ENCODE assay signal across 22 cellular contexts in the genomic region with DNA sequence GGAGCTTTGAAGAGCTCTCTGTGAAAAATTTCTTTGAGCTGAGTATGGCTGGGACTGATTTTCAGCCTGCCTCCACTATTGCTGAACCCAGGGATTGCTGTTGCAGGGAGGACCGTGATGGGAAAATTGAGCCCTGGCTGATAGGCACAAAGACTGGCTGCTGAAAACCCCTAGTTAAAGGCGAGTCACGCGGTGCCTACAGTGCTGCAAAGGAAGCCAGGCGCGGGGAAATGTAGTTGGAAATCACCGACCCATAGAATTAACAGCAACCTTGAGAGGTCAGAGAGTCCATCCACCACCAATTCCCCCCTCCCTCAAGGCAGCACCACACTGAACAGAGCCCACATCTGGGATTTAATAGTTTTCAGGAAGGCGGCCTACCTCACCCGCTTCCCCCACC. TPM values are rescaled to one million over a fixed set of nuclear protein-coding genes. Genes with fewer than 3 reads are reported as not detected.
DNase-seq lines count a peak whose midpoint lies in the region; ATAC-seq, FAIRE-seq and TF ChIP-seq lines count a peak whose summit lies in the region.
"Had no signal": no experiment of that assay in that cellular context is flagged by ENCODE, and none has a peak within 500 bp of the region (broad histone marks: within the 10 kb centered on the region; RNA-seq: fewer than 3 reads in every experiment).

No MANE protein-coding gene starts in this region.

- H3K4me3 ChIP-seq in right atrium auricular region (no peak overlapping the region), astrocyte (ENCODE audit: insufficient read depth, low read depth, low read length) (no peak overlapping the region), thoracic aorta (no peak overlapping the region)
- H3K4me3 ChIP-seq: A549 had no signal

- H3K36me3 Mint-ChIP-seq in astrocyte (ENCODE audit: low read depth, unreplicated experiment), result no peaks in the 10 kb centered on the region
- H3K36me3 Mint-ChIP-seq: CD4-positive, CD25-positive, alpha-beta regulatory T cell; CD8-positive, alpha-beta memory T cell had no signal

- ATAC-seq in Right ventricle myocardium inferior (no peak), thoracic aorta (ENCODE audit: insufficient number of reproducible peaks, low FRiP score, low read depth) (no peak)
- ATAC-seq: A549, HCT116 had no signal

- no peaks in the 10 kb centered on the region for H4K20me1 ChIP-seq in astrocyte (ENCODE audit: insufficient read depth, low read length)

- peaks cover 3% of the 10 kb centered on the region for H3K27me3 Mint-ChIP-seq in astrocyte (ENCODE audit: low read depth, unreplicated experiment)

- DNase-seq in Right ventricle myocardium inferior (ENCODE audit: missing footprints) (peak; percentile 22), right atrium auricular region (ENCODE audit: low spot score) (no peak), astrocyte (ENCODE audit: low read depth) (no peak), thoracic aorta (ENCODE audit: low spot score) (no peak), CD1c-positive myeloid dendritic cell (ENCODE audit: extremely low spot score) (no peak), amniotic stem cell (lab: John Stamatoyannopoulos, UW) (no peak), dermis blood vessel endothelial cell (no peak)
- DNase-seq: AML-193; CD4-positive, CD25-positive, alpha-beta regulatory T cell; CD8-positive, alpha-beta memory T cell; COR-L47; DMS 273 treated with DMSO at 0.1 percent for 48 hours; DMS53; GOT3; H7; HFFc6; IMR-90 had no signal

- no peak overlapping the region for H3K4me3 Mint-ChIP-seq in astrocyte (ENCODE audit: unreplicated experiment)
- H3K4me3 Mint-ChIP-seq: CD4-positive, CD25-positive, alpha-beta regulatory T cell; CD8-positive, alpha-beta memory T cell; HFFc6 had no signal

- H3K9me3 ChIP-seq in right atrium auricular region, result no peaks in the 10 kb centered on the region
- H3K9me3 ChIP-seq in astrocyte (ENCODE audit: insufficient read depth, low read depth, low read length), result no peaks in the 10 kb centered on the region
- no peaks in the 10 kb centered on the region for H3K9me3 ChIP-seq in thoracic aorta
- H3K9me3 ChIP-seq: A549 had no signal

- no peaks in the 10 kb centered on the region for H3K9me3 Mint-ChIP-seq in astrocyte (ENCODE audit: unreplicated experiment)
- H3K9me3 Mint-ChIP-seq: CD4-positive, CD25-positive, alpha-beta regulatory T cell; CD8-positive, alpha-beta memory T cell; HFFc6 had no signal

- H3K4me1 ChIP-seq in right atrium auricular region, result no peaks in the 10 kb centered on the region
- H3K4me1 ChIP-seq in astrocyte (ENCODE audit: insufficient read depth, low read length), result no peaks in the 10 kb centered on the region
- peaks cover 0 to 26% of the 10 kb centered on the region in 2 donors for H3K4me1 ChIP-seq in thoracic aorta (ENCODE audit: control insufficient read depth in 1 of 2, low read depth in 2 of 2)
- H3K4me1 ChIP-seq: A549 had no signal

- H3K9ac ChIP-seq in astrocyte (ENCODE audit: low read length), result no peak overlapping the region

- no peak overlapping the region for H3K27ac Mint-ChIP-seq in astrocyte (ENCODE audit: unreplicated experiment)
- H3K27ac Mint-ChIP-seq: CD4-positive, CD25-positive, alpha-beta regulatory T cell; CD8-positive, alpha-beta memory T cell; HFFc6 had no signal

- intact Hi-C loops in Right ventricle myocardium inferior (cut with DNase I), result no loop called here

- TF ChIP-seq CTCF in right atrium auricular region (IDR thresholded peaks at IDR 0.05) (no peak), astrocyte (IDR thresholded peaks at IDR 0.05; ENCODE audit: insufficient read depth, low read depth, low read length) (no peak), thoracic aorta (IDR thresholded peaks at IDR 0.05) (no peak)

- H3K4me2 ChIP-seq in astrocyte (ENCODE audit: low read length), result no peak overlapping the region
- H3K4me2 ChIP-seq: A549 had no signal

- H3K27ac ChIP-seq in right atrium auricular region (no peak overlapping the region), astrocyte (ENCODE audit: low read depth, low read length) (no peak overlapping the region), thoracic aorta (peak overlapping the region; percentile 38 to 63)
- H3K27ac ChIP-seq: 22Rv1, A549 had no signal

- H3K36me3 ChIP-seq in right atrium auricular region (no peaks in the 10 kb centered on the region), astrocyte (ENCODE audit: insufficient read depth, low read length) (no peaks in the 10 kb centered on the region), thoracic aorta (no peaks in the 10 kb centered on the region)

- H3K79me2 ChIP-seq in astrocyte (ENCODE audit: insufficient read depth, low read length), result no peaks in the 10 kb centered on the region

- FAIRE-seq in astrocyte (lab: Jason Lieb, UNC), result peak; percentile 5
- FAIRE-seq: A549, G401.6, HTR-8/SVneo had no signal

- no peaks in the 10 kb centered on the region for H3K4me1 Mint-ChIP-seq in astrocyte (ENCODE audit: low read depth, unreplicated experiment)
- H3K4me1 Mint-ChIP-seq: CD4-positive, CD25-positive, alpha-beta regulatory T cell; CD8-positive, alpha-beta memory T cell had no signal

- H3K27me3 ChIP-seq in right atrium auricular region (no peaks in the 10 kb centered on the region), astrocyte (ENCODE audit: insufficient read depth, low read length) (no peaks in the 10 kb centered on the region), thoracic aorta (replicated peaks; ENCODE audit: insufficient read depth) (no peaks in the 10 kb centered on the region)

- no peak overlapping the region for H2AFZ ChIP-seq in astrocyte (ENCODE audit: low read depth, low read length)

RNA-seq across cellular contexts. Expression of a gene that starts 26.0 kb away (rescaled TPM):
- total RNA-seq in Right ventricle myocardium inferior (not detected), right atrium auricular region (not detected), astrocyte (0.09 TPM in 1 of 2 replicates, not detected in the other), thoracic aorta (under 1 TPM; 0.27 to 0.28 TPM), dermis blood vessel endothelial cell (not detected in 2 replicates)
- total RNA-seq: CD4-positive, CD25-positive, alpha-beta regulatory T cell; CD8-positive, alpha-beta memory T cell; HFFc6; IMR-90 had no signal

Comparison
In these comparisons a context has a peak if more than half of its experiments do, and no peak if none do; other contexts are left out.
1. H3K27ac ChIP-seq: peak in thoracic aorta (2 of 2); none in right atrium auricular region (0 of 2) and astrocyte (single experiment).